Comparison of ENCODE assay signal across 1 cellular context in the genomic region with DNA sequence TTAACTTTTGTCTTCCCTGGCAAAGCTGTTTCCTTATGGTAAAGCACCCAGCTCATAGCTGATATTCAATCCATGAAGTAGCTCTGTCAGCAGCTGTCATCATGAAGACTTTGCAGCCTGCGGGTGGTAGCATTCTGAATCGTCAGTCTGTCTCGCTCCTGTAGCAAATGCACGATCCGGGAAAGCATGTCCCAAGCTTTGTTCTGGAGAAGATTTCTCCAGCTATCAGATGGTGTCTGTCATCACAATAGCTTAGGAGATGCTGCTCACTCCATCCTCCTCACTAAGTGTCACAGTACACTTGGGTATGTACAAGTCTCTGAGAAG.
TF ChIP-seq lines count a peak whose summit lies in the region.

No MANE protein-coding gene starts in this region.

TF ChIP-seq in neural cell, 6 proteins besides CTCF, POLR2A, EP300 and RAD21:
- no peak for TF ChIP-seq EZH2 (IDR thresholded peaks at IDR 0.05; ENCODE audit: borderline replicate concordance, insufficient read depth, low read length, poor library complexity, severe bottlenecking)
- TF ChIP-seq, protein P1, sequence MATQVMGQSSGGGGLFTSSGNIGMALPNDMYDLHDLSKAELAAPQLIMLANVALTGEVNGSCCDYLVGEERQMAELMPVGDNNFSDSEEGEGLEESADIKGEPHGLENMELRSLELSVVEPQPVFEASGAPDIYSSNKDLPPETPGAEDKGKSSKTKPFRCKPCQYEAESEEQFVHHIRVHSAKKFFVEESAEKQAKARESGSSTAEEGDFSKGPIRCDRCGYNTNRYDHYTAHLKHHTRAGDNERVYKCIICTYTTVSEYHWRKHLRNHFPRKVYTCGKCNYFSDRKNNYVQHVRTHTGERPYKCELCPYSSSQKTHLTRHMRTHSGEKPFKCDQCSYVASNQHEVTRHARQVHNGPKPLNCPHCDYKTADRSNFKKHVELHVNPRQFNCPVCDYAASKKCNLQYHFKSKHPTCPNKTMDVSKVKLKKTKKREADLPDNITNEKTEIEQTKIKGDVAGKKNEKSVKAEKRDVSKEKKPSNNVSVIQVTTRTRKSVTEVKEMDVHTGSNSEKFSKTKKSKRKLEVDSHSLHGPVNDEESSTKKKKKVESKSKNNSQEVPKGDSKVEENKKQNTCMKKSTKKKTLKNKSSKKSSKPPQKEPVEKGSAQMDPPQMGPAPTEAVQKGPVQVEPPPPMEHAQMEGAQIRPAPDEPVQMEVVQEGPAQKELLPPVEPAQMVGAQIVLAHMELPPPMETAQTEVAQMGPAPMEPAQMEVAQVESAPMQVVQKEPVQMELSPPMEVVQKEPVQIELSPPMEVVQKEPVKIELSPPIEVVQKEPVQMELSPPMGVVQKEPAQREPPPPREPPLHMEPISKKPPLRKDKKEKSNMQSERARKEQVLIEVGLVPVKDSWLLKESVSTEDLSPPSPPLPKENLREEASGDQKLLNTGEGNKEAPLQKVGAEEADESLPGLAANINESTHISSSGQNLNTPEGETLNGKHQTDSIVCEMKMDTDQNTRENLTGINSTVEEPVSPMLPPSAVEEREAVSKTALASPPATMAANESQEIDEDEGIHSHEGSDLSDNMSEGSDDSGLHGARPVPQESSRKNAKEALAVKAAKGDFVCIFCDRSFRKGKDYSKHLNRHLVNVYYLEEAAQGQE (IDR thresholded peaks at IDR 0.05; ENCODE audit: borderline replicate concordance) = no peak
- no peak for TF ChIP-seq TAF1 (IDR thresholded peaks at IDR 0.05; ENCODE audit: low read depth)
- TF ChIP-seq POLR2AphosphoS5 (IDR thresholded peaks at IDR 0.05) = no peak
- TF ChIP-seq SMC3 (conservative IDR thresholded peaks at IDR 0.05; ENCODE audit: poor library complexity) = no peak
- no peak for TF ChIP-seq MXI1 (conservative IDR thresholded peaks at IDR 0.05; ENCODE audit: poor library complexity, severe bottlenecking)
